In the genomic region with DNA sequence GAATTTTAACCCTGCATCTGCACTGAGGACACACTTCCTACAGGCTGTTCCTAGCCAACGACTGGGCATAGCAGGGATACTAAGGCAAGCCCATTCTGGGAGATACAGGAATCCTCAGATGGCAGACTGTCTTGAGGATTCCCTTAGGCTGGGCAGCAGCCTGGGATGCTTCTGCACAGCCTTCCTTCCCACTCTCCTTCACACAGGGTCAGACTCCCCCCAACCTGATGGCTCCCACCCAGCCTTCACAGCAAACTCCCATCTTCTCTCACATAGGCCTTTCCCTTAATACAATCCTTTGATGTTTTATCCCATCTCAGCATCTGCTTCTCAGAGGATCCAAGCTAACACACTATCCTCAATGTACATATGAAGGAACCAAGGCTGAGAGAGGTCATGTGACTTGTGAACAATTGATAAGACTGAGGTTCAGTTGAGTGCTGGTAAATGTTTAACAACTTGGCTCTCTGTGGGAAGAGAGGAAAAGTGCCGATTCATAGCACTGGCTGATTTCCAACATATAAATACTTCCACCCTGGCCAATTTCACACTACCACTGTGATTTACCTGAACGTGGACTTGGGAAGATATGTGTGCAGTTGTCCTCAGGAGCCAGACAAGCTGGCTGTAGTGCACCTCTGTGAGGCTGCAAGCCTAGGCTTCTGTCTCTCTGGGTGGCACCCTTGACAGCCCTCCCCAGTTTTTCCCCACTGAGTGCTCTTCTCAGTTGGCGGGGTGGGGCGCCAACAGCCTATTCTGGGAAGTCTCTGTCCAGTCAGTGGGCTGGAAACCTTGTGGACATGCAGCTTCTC, we compare ENCODE assay signal across 1 cellular context.
TF ChIP-seq lines count a peak whose summit lies in the region.

No MANE protein-coding gene starts in this region.

TF ChIP-seq in HepG2, 621 proteins besides CTCF, POLR2A, EP300 and RAD21 (continued from another document and continues in another):
- TF ChIP-seq MBD4 (IDR thresholded peaks at IDR 0.05; ENCODE audit: borderline replicate concordance, low read length) = no peak
- no peak for TF ChIP-seq SMARCC2 (IDR thresholded peaks at IDR 0.05)
- TF ChIP-seq ISL2 (CRISPR knock-in tag; IDR thresholded peaks at IDR 0.05) = peak; percentile 77
- TF ChIP-seq MZF1 (CRISPR knock-in tag; IDR thresholded peaks at IDR 0.05; ENCODE audit: borderline replicate concordance) = no peak
- TF ChIP-seq, protein P1, sequence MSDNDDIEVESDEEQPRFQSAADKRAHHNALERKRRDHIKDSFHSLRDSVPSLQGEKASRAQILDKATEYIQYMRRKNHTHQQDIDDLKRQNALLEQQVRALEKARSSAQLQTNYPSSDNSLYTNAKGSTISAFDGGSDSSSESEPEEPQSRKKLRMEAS (IDR thresholded peaks at IDR 0.05) = 0 out of 2 replicates have a peak, but pooled peaks have one; percentile 37
- TF ChIP-seq NR2F1 (CRISPR knock-in tag; IDR thresholded peaks at IDR 0.05) = 0 out of 4 replicates have a peak, but pooled peaks of 1 of the 2 experiments have one; percentile 17
- no peak for TF ChIP-seq ZSCAN21 (CRISPR knock-in tag; IDR thresholded peaks at IDR 0.05; ENCODE audit: borderline replicate concordance)
- no peak for TF ChIP-seq ZSCAN20 (CRISPR knock-in tag; IDR thresholded peaks at IDR 0.05; ENCODE audit: borderline replicate concordance)
- TF ChIP-seq NFATC3 (CRISPR knock-in tag; IDR thresholded peaks at IDR 0.05) = 0 out of 2 replicates have a peak, but pooled peaks have one; percentile 37
- TF ChIP-seq ZSCAN29 (CRISPR knock-in tag; conservative IDR thresholded peaks at IDR 0.05) = no peak
- TF ChIP-seq SALL1 (CRISPR knock-in tag; IDR thresholded peaks at IDR 0.05) = peak; percentile 46; the same call in 1 of the 2 replicates
- TF ChIP-seq CHCHD3 (CRISPR knock-in tag; IDR thresholded peaks at IDR 0.05) = no peak
- TF ChIP-seq BRD4 (CRISPR knock-in tag; IDR thresholded peaks at IDR 0.05) = no peak
- peak; percentile 37 for TF ChIP-seq PHF5A (CRISPR knock-in tag; IDR thresholded peaks at IDR 0.05; ENCODE audit: low read depth, unreplicated experiment)
- peak; percentile 69 for TF ChIP-seq MAFF (IDR thresholded peaks at IDR 0.05; ENCODE audit: low read depth, low read length)
- no peak for TF ChIP-seq PRDM15 (CRISPR knock-in tag; IDR thresholded peaks at IDR 0.05)
- TF ChIP-seq ZNF557 (CRISPR knock-in tag; IDR thresholded peaks at IDR 0.05) = no peak
- TF ChIP-seq ZNF761 (CRISPR knock-in tag; conservative IDR thresholded peaks at IDR 0.05) = 0 out of 2 replicates have a peak, but pooled peaks have one; percentile 35
- no peak for TF ChIP-seq MTA1 (CRISPR knock-in tag; IDR thresholded peaks at IDR 0.05; ENCODE audit: borderline replicate concordance)
- no peak for TF ChIP-seq ETV6 (CRISPR knock-in tag; conservative IDR thresholded peaks at IDR 0.05)
- TF ChIP-seq GZF1 (CRISPR knock-in tag; IDR thresholded peaks at IDR 0.05) = no peak
- no peak for TF ChIP-seq RCOR2 (CRISPR knock-in tag; IDR thresholded peaks at IDR 0.05)
- TF ChIP-seq EZH2 (conservative IDR thresholded peaks at IDR 0.05; ENCODE audit: low read depth, low read length) = no peak
- no peak for TF ChIP-seq ZNF282 (IDR thresholded peaks at IDR 0.05; ENCODE audit: partially characterized antibody)
- TF ChIP-seq ZGPAT (CRISPR knock-in tag; IDR thresholded peaks at IDR 0.05) = peak; percentile 50
- TF ChIP-seq NFKBIZ (CRISPR knock-in tag; IDR thresholded peaks at IDR 0.05) = no peak
- TF ChIP-seq ZNF34 (CRISPR knock-in tag; IDR thresholded peaks at IDR 0.05; ENCODE audit: borderline replicate concordance) = no peak
- TF ChIP-seq SIN3A (IDR thresholded peaks at IDR 0.05; ENCODE audit: borderline replicate concordance, low read depth, low read length) = no peak
- TF ChIP-seq ZSCAN30 (CRISPR knock-in tag; IDR thresholded peaks at IDR 0.05) = no peak
- TF ChIP-seq ZNF883 (CRISPR knock-in tag; IDR thresholded peaks at IDR 0.05; ENCODE audit: not compliant biosample characterization) = no peak
- peak; percentile 56 for TF ChIP-seq POGZ (CRISPR knock-in tag; IDR thresholded peaks at IDR 0.05)
- TF ChIP-seq ZNF839 (CRISPR knock-in tag; IDR thresholded peaks at IDR 0.05; ENCODE audit: borderline replicate concordance) = no peak
- TF ChIP-seq ZNF569 (CRISPR knock-in tag; IDR thresholded peaks at IDR 0.05; ENCODE audit: borderline replicate concordance) = no peak
- TF ChIP-seq KLF16 (CRISPR knock-in tag; IDR thresholded peaks at IDR 0.05) = no peak
- no peak for TF ChIP-seq ZC3H4 (CRISPR knock-in tag; IDR thresholded peaks at IDR 0.05; ENCODE audit: borderline replicate concordance)
- TF ChIP-seq ZNF207 (IDR thresholded peaks at IDR 0.05; ENCODE audit: borderline replicate concordance) = 0 out of 2 replicates have a peak, but pooled peaks have one; percentile 17
- TF ChIP-seq ZNF644 (CRISPR knock-in tag; IDR thresholded peaks at IDR 0.05; ENCODE audit: low read depth) = peak; percentile 30; the same call in 1 of the 2 replicates
- TF ChIP-seq HMG20A (CRISPR knock-in tag; IDR thresholded peaks at IDR 0.05; ENCODE audit: borderline replicate concordance) = peak; percentile 40
- TF ChIP-seq THYN1 (CRISPR knock-in tag; IDR thresholded peaks at IDR 0.05; ENCODE audit: borderline replicate concordance, low read depth) = no peak
- no peak for TF ChIP-seq ZNF430 (CRISPR knock-in tag; IDR thresholded peaks at IDR 0.05)
- TF ChIP-seq ZFP62 (CRISPR knock-in tag; IDR thresholded peaks at IDR 0.05) = no peak
- TF ChIP-seq ZNF691 (CRISPR knock-in tag; IDR thresholded peaks at IDR 0.05; ENCODE audit: borderline replicate concordance, low read depth) = no peak
- TF ChIP-seq ZNF350 (CRISPR knock-in tag; IDR thresholded peaks at IDR 0.05; ENCODE audit: borderline replicate concordance, low read depth) = peak; percentile 45; the same call in 1 of the 2 replicates
- TF ChIP-seq NFIB (CRISPR knock-in tag; IDR thresholded peaks at IDR 0.05; ENCODE audit: borderline replicate concordance) = no peak
- no peak for TF ChIP-seq TP53 (CRISPR knock-in tag; conservative IDR thresholded peaks at IDR 0.05)
- TF ChIP-seq, protein P2, sequence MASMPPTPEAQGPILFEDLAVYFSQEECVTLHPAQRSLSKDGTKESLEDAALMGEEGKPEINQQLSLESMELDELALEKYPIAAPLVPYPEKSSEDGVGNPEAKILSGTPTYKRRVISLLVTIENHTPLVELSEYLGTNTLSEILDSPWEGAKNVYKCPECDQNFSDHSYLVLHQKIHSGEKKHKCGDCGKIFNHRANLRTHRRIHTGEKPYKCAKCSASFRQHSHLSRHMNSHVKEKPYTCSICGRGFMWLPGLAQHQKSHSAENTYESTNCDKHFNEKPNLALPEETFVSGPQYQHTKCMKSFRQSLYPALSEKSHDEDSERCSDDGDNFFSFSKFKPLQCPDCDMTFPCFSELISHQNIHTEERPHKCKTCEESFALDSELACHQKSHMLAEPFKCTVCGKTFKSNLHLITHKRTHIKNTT (CRISPR knock-in tag; IDR thresholded peaks at IDR 0.05) = no peak
- TF ChIP-seq ZNF382 (CRISPR knock-in tag; IDR thresholded peaks at IDR 0.05; ENCODE audit: borderline replicate concordance) = no peak
- TF ChIP-seq ETV5 (CRISPR knock-in tag; IDR thresholded peaks at IDR 0.05; ENCODE audit: borderline replicate concordance) = no peak
- TF ChIP-seq BORCS8-MEF2B (CRISPR knock-in tag; IDR thresholded peaks at IDR 0.05) = no peak
- TF ChIP-seq, protein P3, sequence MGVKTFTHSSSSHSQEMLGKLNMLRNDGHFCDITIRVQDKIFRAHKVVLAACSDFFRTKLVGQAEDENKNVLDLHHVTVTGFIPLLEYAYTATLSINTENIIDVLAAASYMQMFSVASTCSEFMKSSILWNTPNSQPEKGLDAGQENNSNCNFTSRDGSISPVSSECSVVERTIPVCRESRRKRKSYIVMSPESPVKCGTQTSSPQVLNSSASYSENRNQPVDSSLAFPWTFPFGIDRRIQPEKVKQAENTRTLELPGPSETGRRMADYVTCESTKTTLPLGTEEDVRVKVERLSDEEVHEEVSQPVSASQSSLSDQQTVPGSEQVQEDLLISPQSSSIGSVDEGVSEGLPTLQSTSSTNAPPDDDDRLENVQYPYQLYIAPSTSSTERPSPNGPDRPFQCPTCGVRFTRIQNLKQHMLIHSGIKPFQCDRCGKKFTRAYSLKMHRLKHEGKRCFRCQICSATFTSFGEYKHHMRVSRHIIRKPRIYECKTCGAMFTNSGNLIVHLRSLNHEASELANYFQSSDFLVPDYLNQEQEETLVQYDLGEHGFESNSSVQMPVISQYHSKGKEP (CRISPR knock-in tag; IDR thresholded peaks at IDR 0.05) = no peak
- TF ChIP-seq ZFAT (CRISPR knock-in tag; conservative IDR thresholded peaks at IDR 0.05) = no peak
- peak; percentile 32; the same call in 1 of the 2 replicates for TF ChIP-seq ZNF614 (CRISPR knock-in tag; IDR thresholded peaks at IDR 0.05; ENCODE audit: borderline replicate concordance)
- TF ChIP-seq NCOA2 (CRISPR knock-in tag; IDR thresholded peaks at IDR 0.05) = peak; percentile 58; the same call in 1 of the 2 replicates
- TF ChIP-seq NCOR1 (IDR thresholded peaks at IDR 0.05; ENCODE audit: borderline replicate concordance, low read length) = peak; percentile 81; the same call in 1 of the 2 replicates
- 0 out of 2 replicates have a peak, but pooled peaks have one; percentile 33 for TF ChIP-seq FOXK1 (CRISPR knock-in tag; IDR thresholded peaks at IDR 0.05; ENCODE audit: borderline replicate concordance, low read depth)
- no peak for TF ChIP-seq HIVEP1 (CRISPR knock-in tag; IDR thresholded peaks at IDR 0.05)
- TF ChIP-seq, protein P4, sequence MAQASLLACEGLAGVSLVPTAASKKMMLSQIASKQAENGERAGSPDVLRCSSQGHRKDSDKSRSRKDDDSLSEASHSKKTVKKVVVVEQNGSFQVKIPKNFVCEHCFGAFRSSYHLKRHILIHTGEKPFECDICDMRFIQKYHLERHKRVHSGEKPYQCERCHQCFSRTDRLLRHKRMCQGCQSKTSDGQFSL (CRISPR knock-in tag; IDR thresholded peaks at IDR 0.05) = no peak
- peak; percentile 52; the same call in 1 of the 2 replicates for TF ChIP-seq SIX4 (CRISPR knock-in tag; IDR thresholded peaks at IDR 0.05)
- TF ChIP-seq, protein P5, sequence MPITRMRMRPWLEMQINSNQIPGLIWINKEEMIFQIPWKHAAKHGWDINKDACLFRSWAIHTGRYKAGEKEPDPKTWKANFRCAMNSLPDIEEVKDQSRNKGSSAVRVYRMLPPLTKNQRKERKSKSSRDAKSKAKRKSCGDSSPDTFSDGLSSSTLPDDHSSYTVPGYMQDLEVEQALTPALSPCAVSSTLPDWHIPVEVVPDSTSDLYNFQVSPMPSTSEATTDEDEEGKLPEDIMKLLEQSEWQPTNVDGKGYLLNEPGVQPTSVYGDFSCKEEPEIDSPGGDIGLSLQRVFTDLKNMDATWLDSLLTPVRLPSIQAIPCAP (CRISPR knock-in tag; IDR thresholded peaks at IDR 0.05; ENCODE audit: low read depth) = no peak
- TF ChIP-seq PAF1 (CRISPR knock-in tag; IDR thresholded peaks at IDR 0.05) = no peak
- TF ChIP-seq ZNF205 (CRISPR knock-in tag; IDR thresholded peaks at IDR 0.05) = no peak
- TF ChIP-seq, protein P6, sequence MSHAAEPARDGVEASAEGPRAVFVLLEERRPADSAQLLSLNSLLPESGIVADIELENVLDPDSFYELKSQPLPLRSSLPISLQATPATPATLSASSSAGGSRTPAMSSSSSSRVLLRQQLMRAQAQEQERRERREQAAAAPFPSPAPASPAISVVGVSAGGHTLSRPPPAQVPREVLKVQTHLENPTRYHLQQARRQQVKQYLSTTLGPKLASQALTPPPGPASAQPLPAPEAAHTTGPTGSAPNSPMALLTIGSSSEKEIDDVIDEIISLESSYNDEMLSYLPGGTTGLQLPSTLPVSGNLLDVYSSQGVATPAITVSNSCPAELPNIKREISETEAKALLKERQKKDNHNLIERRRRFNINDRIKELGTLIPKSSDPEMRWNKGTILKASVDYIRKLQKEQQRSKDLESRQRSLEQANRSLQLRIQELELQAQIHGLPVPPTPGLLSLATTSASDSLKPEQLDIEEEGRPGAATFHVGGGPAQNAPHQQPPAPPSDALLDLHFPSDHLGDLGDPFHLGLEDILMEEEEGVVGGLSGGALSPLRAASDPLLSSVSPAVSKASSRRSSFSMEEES (CRISPR knock-in tag; IDR thresholded peaks at IDR 0.05) = peak; percentile 88
- TF ChIP-seq SAFB2 (CRISPR knock-in tag; IDR thresholded peaks at IDR 0.05; ENCODE audit: borderline replicate concordance, low read depth) = no peak
